Comparison of ENCODE assay signal across 17 cellular contexts in genomic region chr1:8473892-8474300, GRCh38.
"Had no signal": no experiment of that assay in that cellular context is flagged by ENCODE, and none has a peak within 500 bp of the region (broad histone marks: within the 10 kb centered on the region; RNA-seq: fewer than 3 reads in every experiment).

No MANE protein-coding gene starts in this region.

- H3K27me3 ChIP-seq: breast epithelium, spleen, tibial nerve, vagina had no signal

- H3K4me3 Mint-ChIP-seq: activated naive CD8-positive, alpha-beta T cell treated with anti-CD3 and anti-CD28 coated beads for 36 hours; activated T-cell treated with anti-CD3 and anti-CD28 coated beads, Interleukin-2, amount 50 U/mL, for 4 hours; endodermal cell; stimulated activated naive B cell treated with anti-CD40 and anti-IgM and Interleukin-4, amounts not matched to agents 10 μg/mL and 1 μg/mL and 100 μg/mL, for 72 hours had no signal

- H3K27ac Mint-ChIP-seq: activated naive CD8-positive, alpha-beta T cell treated with anti-CD3 and anti-CD28 coated beads for 36 hours; endodermal cell; stimulated activated naive B cell treated with anti-CD40 and anti-IgM and Interleukin-4, amounts not matched to agents 10 μg/mL and 1 μg/mL and 100 μg/mL, for 72 hours had no signal

- H3K4me3 ChIP-seq: breast epithelium, psoas muscle, spleen, tibial nerve, vagina had no signal

- H3K9me3 Mint-ChIP-seq: activated naive CD8-positive, alpha-beta T cell treated with anti-CD3 and anti-CD28 coated beads for 36 hours; activated T-cell treated with anti-CD3 and anti-CD28 coated beads, Interleukin-2, amount 50 U/mL, for 4 hours; endodermal cell; stimulated activated naive B cell treated with anti-CD40 and anti-IgM and Interleukin-4, amounts not matched to agents 10 μg/mL and 1 μg/mL and 100 μg/mL, for 72 hours had no signal

- H3K4me1 ChIP-seq: breast epithelium had no signal

- H3K27me3 Mint-ChIP-seq: activated naive CD8-positive, alpha-beta T cell treated with anti-CD3 and anti-CD28 coated beads for 36 hours; stimulated activated naive B cell treated with anti-CD40 and anti-IgM and Interleukin-4, amounts not matched to agents 10 μg/mL and 1 μg/mL and 100 μg/mL, for 72 hours had no signal

- DNase-seq: activated CD4-positive, alpha-beta T cell treated with anti-CD3 and anti-CD28 coated beads, Interleukin-2, amount 50 U/mL, for 4 hours; activated gamma-delta T cell; activated naive CD8-positive, alpha-beta T cell treated with anti-CD3 and anti-CD28 coated beads for 36 hours; activated T-cell treated with anti-CD3 and anti-CD28 coated beads, Interleukin-2, amount 50 U/mL, for 4 hours; endodermal cell; hippocampal formation; kidney glomerular epithelial cell; occipital lobe; psoas muscle; spleen; stimulated activated CD4-positive, alpha-beta T cell treated with anti-CD3 and anti-CD28 coated beads, Interleukin-1b, Interleukin-23, amount 100 ng/mL, for 48 hours; stimulated activated naive B cell treated with anti-CD40 and anti-IgM and Interleukin-4, amounts not matched to agents 10 μg/mL and 1 μg/mL and 100 μg/mL, for 72 hours had no signal

- H3K27ac ChIP-seq: breast epithelium, psoas muscle, spleen, tibial nerve, vagina had no signal

- ATAC-seq: activated T-cell treated with anti-CD3 and anti-CD28 coated beads, Interleukin-2, amount 50 U/mL, for 4 hours; esophagus mucosa; sciatic nerve; stimulated activated naive B cell treated with anti-CD40 and anti-IgM and Interleukin-4, amounts not matched to agents 10 μg/mL and 1 μg/mL and 100 μg/mL, for 72 hours had no signal

- H3K9me3 ChIP-seq: breast epithelium, psoas muscle, spleen, tibial nerve, vagina had no signal

- H3K36me3 ChIP-seq: breast epithelium, spleen, tibial nerve, vagina had no signal
